1 cellular context compared by ENCODE assay signal in the genomic region with DNA sequence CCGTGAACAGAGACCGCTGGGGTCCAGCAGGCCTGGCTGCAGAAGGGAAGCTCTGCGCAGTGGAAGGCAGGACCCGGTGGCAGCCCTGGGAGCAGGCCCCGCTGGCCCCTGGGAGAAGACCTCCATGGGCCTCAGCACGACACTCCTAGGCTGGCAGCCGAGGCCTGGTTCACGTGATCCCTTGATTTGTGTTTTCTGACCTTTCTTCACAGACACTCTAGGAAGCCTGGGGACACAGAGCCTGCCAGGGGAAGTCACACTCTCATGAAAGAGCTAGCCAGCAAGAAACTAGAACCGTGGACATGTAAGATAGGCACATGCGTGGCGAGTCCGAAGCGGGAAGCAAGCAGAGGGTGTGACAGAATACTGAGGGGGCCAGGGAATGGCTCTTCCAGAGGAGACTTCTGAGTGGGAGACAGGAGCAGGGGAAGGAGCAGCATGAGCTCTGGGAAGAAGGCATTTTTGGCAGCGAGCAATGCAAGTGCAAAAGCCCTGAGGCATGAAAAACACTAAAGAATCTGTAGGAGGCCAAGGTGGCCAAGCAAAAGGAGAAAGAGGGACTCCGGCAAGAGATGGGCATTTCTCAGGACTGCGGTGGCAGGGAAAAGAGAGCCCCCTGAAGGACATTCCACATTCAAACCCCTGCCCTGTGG.
TF ChIP-seq lines count a peak whose summit lies in the region.

No MANE protein-coding gene starts in this region.

TF ChIP-seq in IMR-90, 13 proteins besides CTCF, POLR2A, EP300 and RAD21 (continued from another document):
- no peak for TF ChIP-seq MXI1 (IDR thresholded peaks at IDR 0.05; ENCODE audit: borderline replicate concordance, low read depth, low read length)
- no peak for TF ChIP-seq RFX5 (IDR thresholded peaks at IDR 0.05; ENCODE audit: low read depth, low read length)
- no peak for TF ChIP-seq RCOR1 (IDR thresholded peaks at IDR 0.05; ENCODE audit: insufficient replicate concordance, low read length)
- TF ChIP-seq CHD1 (IDR thresholded peaks at IDR 0.05; ENCODE audit: low read depth, low read length) = no peak
- TF ChIP-seq, protein P1, sequence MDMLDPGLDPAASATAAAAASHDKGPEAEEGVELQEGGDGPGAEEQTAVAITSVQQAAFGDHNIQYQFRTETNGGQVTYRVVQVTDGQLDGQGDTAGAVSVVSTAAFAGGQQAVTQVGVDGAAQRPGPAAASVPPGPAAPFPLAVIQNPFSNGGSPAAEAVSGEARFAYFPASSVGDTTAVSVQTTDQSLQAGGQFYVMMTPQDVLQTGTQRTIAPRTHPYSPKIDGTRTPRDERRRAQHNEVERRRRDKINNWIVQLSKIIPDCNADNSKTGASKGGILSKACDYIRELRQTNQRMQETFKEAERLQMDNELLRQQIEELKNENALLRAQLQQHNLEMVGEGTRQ (IDR thresholded peaks at IDR 0.05; ENCODE audit: low read depth, low read length) = no peak
- TF ChIP-seq NFE2L2 (IDR thresholded peaks at IDR 0.05; ENCODE audit: low read depth, low read length) = no peak
- TF ChIP-seq SMC3 (IDR thresholded peaks at IDR 0.05; ENCODE audit: low read depth, low read length) = no peak
- TF ChIP-seq MAZ (IDR thresholded peaks at IDR 0.05; ENCODE audit: borderline replicate concordance, low read depth, low read length) = no peak
